ENCODE assay signal across 7 cellular contexts in genomic region chr1:228860911-228861829, GRCh38.
DNase-seq lines count a peak whose midpoint lies in the region; ATAC-seq and TF ChIP-seq lines count a peak whose summit lies in the region.

No MANE protein-coding gene starts in this region.

- H3K27ac Mint-ChIP-seq in activated CD4-positive, alpha-beta memory T cell treated with anti-CD3 and anti-CD28 coated beads, Interleukin-2, amount 10 ng/mL, durations not matched to agents 7 days and 5 days = no peak overlapping the region
- H3K27ac Mint-ChIP-seq in mesothelial cell of epicardium = peak overlapping the region; percentile 88
- H3K27ac Mint-ChIP-seq in activated CD4-positive, alpha-beta T cell treated with anti-CD3 and anti-CD28 coated beads, Interleukin-2, amount 10 ng/mL, durations not matched to agents 24 days and 14 days = no peak overlapping the region

- TF ChIP-seq CTCF in mesothelial cell of epicardium (IDR thresholded peaks at IDR 0.05; ENCODE audit: unreplicated experiment) = no peak

- peaks cover 36% of the 10 kb centered on the region for H3K4me1 Mint-ChIP-seq in activated CD4-positive, alpha-beta memory T cell treated with anti-CD3 and anti-CD28 coated beads, Interleukin-2, amount 10 ng/mL, durations not matched to agents 7 days and 5 days
- peaks cover 62% of the 10 kb centered on the region for H3K4me1 Mint-ChIP-seq in mesothelial cell of epicardium
- peaks cover 24% of the 10 kb centered on the region for H3K4me1 Mint-ChIP-seq in activated CD4-positive, alpha-beta T cell treated with anti-CD3 and anti-CD28 coated beads, Interleukin-2, amount 10 ng/mL, durations not matched to agents 24 days and 14 days

- intact Hi-C loops in activated CD4-positive, alpha-beta T cell treated with anti-CD3 and anti-CD28 coated beads, Interleukin-2, amount 10 ng/mL, durations not matched to agents 24 days and 14 days (cut with micrococcal nuclease) = loop anchor here (1.0 kb wide), 1 partner anchor 67 kb away; no protein-coding TSS in a partner anchor

- POLR2A ChIA-PET in activated CD4-positive, alpha-beta memory T cell treated with anti-CD3 and anti-CD28 coated beads, Interleukin-2, amount 10 ng/mL, durations not matched to agents 7 days and 5 days (lab: Charles Lee) = interaction anchor here (1.1 to 1.5 kb wide), 2 partner anchors 57 to 66 kb away, joined by 5 to 7 read pairs; no protein-coding TSS in a partner anchor

- peaks cover 6% of the 10 kb centered on the region for H3K27me3 Mint-ChIP-seq in activated CD4-positive, alpha-beta memory T cell treated with anti-CD3 and anti-CD28 coated beads, Interleukin-2, amount 10 ng/mL, durations not matched to agents 7 days and 5 days
- no peaks in the 10 kb centered on the region for H3K27me3 Mint-ChIP-seq in mesothelial cell of epicardium (ENCODE audit: low read depth)
- H3K27me3 Mint-ChIP-seq in activated CD4-positive, alpha-beta T cell treated with anti-CD3 and anti-CD28 coated beads, Interleukin-2, amount 10 ng/mL, durations not matched to agents 24 days and 14 days = peaks cover 15% of the 10 kb centered on the region

- no peaks in the 10 kb centered on the region for H3K36me3 Mint-ChIP-seq in activated CD4-positive, alpha-beta memory T cell treated with anti-CD3 and anti-CD28 coated beads, Interleukin-2, amount 10 ng/mL, durations not matched to agents 7 days and 5 days (ENCODE audit: low read depth)
- H3K36me3 Mint-ChIP-seq in mesothelial cell of epicardium = no peaks in the 10 kb centered on the region
- no peaks in the 10 kb centered on the region for H3K36me3 Mint-ChIP-seq in activated CD4-positive, alpha-beta T cell treated with anti-CD3 and anti-CD28 coated beads, Interleukin-2, amount 10 ng/mL, durations not matched to agents 24 days and 14 days (ENCODE audit: low read depth)

- CTCF ChIA-PET in activated CD4-positive, alpha-beta memory T cell treated with anti-CD3 and anti-CD28 coated beads, Interleukin-2, amount 10 ng/mL, durations not matched to agents 7 days and 5 days (lab: Charles Lee) = interaction anchor here (0.6 to 1.5 kb wide), 7 partner anchors 20 to 394 kb away, joined by 3 to 7 read pairs (median 3); no protein-coding TSS in a partner anchor

- ATAC-seq in GM18858 (IDR thresholded peaks at IDR 0.05; ENCODE audit: unreplicated experiment) = peak; percentile 40
- ATAC-seq in HG02981 (IDR thresholded peaks at IDR 0.05; ENCODE audit: unreplicated experiment) = peak; percentile 68
- ATAC-seq in GM21576 (IDR thresholded peaks at IDR 0.05; ENCODE audit: unreplicated experiment) = no peak

- H3K9me3 Mint-ChIP-seq in activated CD4-positive, alpha-beta memory T cell treated with anti-CD3 and anti-CD28 coated beads, Interleukin-2, amount 10 ng/mL, durations not matched to agents 7 days and 5 days = no peaks in the 10 kb centered on the region
- H3K9me3 Mint-ChIP-seq in mesothelial cell of epicardium = peaks cover 7% of the 10 kb centered on the region
- H3K9me3 Mint-ChIP-seq in activated CD4-positive, alpha-beta T cell treated with anti-CD3 and anti-CD28 coated beads, Interleukin-2, amount 10 ng/mL, durations not matched to agents 24 days and 14 days = no peaks in the 10 kb centered on the region

- peak; percentile 42 for DNase-seq in activated CD4-positive, alpha-beta memory T cell treated with anti-CD3 and anti-CD28 coated beads, Interleukin-2, amount 10 ng/mL, durations not matched to agents 7 days and 5 days
- peak in 1 of 2 experiments; percentile 37 for DNase-seq in mesothelial cell of epicardium (ENCODE audit: low spot score in 2 of 2, unreplicated experiment in 2 of 2)
- DNase-seq in stimulated activated naive CD4-positive, alpha-beta T cell treated with Interleukin-2 at 50 U/mL for 16 hours (lab: John Stamatoyannopoulos, UW) = no peak
- no peak for DNase-seq in activated CD4-positive, alpha-beta T cell treated with anti-CD3 and anti-CD28 coated beads, Interleukin-2, amount 10 ng/mL, durations not matched to agents 24 days and 14 days

- H3K4me3 Mint-ChIP-seq in activated CD4-positive, alpha-beta memory T cell treated with anti-CD3 and anti-CD28 coated beads, Interleukin-2, amount 10 ng/mL, durations not matched to agents 7 days and 5 days = peak overlapping the region; percentile 25
- no peak overlapping the region for H3K4me3 Mint-ChIP-seq in mesothelial cell of epicardium
- no peak overlapping the region for H3K4me3 Mint-ChIP-seq in activated CD4-positive, alpha-beta T cell treated with anti-CD3 and anti-CD28 coated beads, Interleukin-2, amount 10 ng/mL, durations not matched to agents 24 days and 14 days
